ENCODE assay signal across 18 cellular contexts in genomic region chr5:108144332-108144731, GRCh38.
DNase-seq lines count a peak whose midpoint lies in the region; ATAC-seq, FAIRE-seq and TF ChIP-seq lines count a peak whose summit lies in the region.
"Had no signal": no experiment of that assay in that cellular context is flagged by ENCODE, and none has a peak within 500 bp of the region (broad histone marks: within the 10 kb centered on the region; RNA-seq: fewer than 3 reads in every experiment).

No MANE protein-coding gene starts in this region.

- ATAC-seq in activated T-helper 17 cell treated with anti-CD3 and anti-CD28 coated beads, Interleukin-2, amount 50 U/mL, for 72 hours (replicated peaks), result no peak
- no peak for ATAC-seq in T-helper 17 cell

- TF ChIP-seq CTCF in astrocyte (IDR thresholded peaks at IDR 0.05; ENCODE audit: insufficient read depth, low read depth, low read length), result no peak

- H3K27me3 Mint-ChIP-seq in astrocyte (ENCODE audit: low read depth, unreplicated experiment), result no peaks in the 10 kb centered on the region
- no peaks in the 10 kb centered on the region for H3K27me3 Mint-ChIP-seq in activated T-helper 17 cell treated with anti-CD3 and anti-CD28 coated beads, Interleukin-2, amount 50 U/mL, for 72 hours
- no peaks in the 10 kb centered on the region for H3K27me3 Mint-ChIP-seq in T-helper 17 cell
- H3K27me3 Mint-ChIP-seq: CD4-positive, alpha-beta memory T cell had no signal

- no peaks in the 10 kb centered on the region for H3K36me3 ChIP-seq in astrocyte (ENCODE audit: insufficient read depth, low read length)
- H3K36me3 ChIP-seq: BLaER1, HAP-1 had no signal

- peak overlapping the region; percentile 94 for H3K27ac Mint-ChIP-seq in astrocyte (ENCODE audit: unreplicated experiment)
- H3K27ac Mint-ChIP-seq in activated T-helper 17 cell treated with anti-CD3 and anti-CD28 coated beads, Interleukin-2, amount 50 U/mL, for 72 hours, result no peak overlapping the region
- no peak overlapping the region for H3K27ac Mint-ChIP-seq in T-helper 17 cell
- H3K27ac Mint-ChIP-seq: CD4-positive, alpha-beta memory T cell had no signal

- H3K9me3 ChIP-seq in astrocyte (ENCODE audit: insufficient read depth, low read depth, low read length) (no peaks in the 10 kb centered on the region), T-helper 17 cell (ENCODE audit: control insufficient read depth, low read length, poor library complexity, severe bottlenecking) (no peaks in the 10 kb centered on the region)
- H3K9me3 ChIP-seq: BLaER1, HAP-1 had no signal

- no peak overlapping the region for H3K4me2 ChIP-seq in astrocyte (ENCODE audit: low read length)
- H3K4me2 ChIP-seq: BLaER1 had no signal

- H3K4me3 ChIP-seq in astrocyte (ENCODE audit: insufficient read depth, low read depth, low read length), result no peak overlapping the region
- H3K4me3 ChIP-seq: BLaER1, HAP-1 had no signal

- peaks cover 32% of the 10 kb centered on the region for H3K4me1 Mint-ChIP-seq in astrocyte (ENCODE audit: low read depth, unreplicated experiment)
- H3K4me1 Mint-ChIP-seq in activated T-helper 17 cell treated with anti-CD3 and anti-CD28 coated beads, Interleukin-2, amount 50 U/mL, for 72 hours, result no peaks in the 10 kb centered on the region
- peaks cover 2% of the 10 kb centered on the region for H3K4me1 Mint-ChIP-seq in T-helper 17 cell

- no peaks in the 10 kb centered on the region for H3K27me3 ChIP-seq in astrocyte (ENCODE audit: insufficient read depth, low read length)
- H3K27me3 ChIP-seq: BLaER1 had no signal

- peaks cover 6% of the 10 kb centered on the region for H3K36me3 Mint-ChIP-seq in astrocyte (ENCODE audit: low read depth, unreplicated experiment)
- H3K36me3 Mint-ChIP-seq in activated T-helper 17 cell treated with anti-CD3 and anti-CD28 coated beads, Interleukin-2, amount 50 U/mL, for 72 hours (ENCODE audit: low read depth), result peaks cover 5% of the 10 kb centered on the region
- H3K36me3 Mint-ChIP-seq in T-helper 17 cell (ENCODE audit: low read depth), result peaks cover 5% of the 10 kb centered on the region

- no peak overlapping the region for H3K4me3 Mint-ChIP-seq in astrocyte (ENCODE audit: unreplicated experiment)
- H3K4me3 Mint-ChIP-seq in activated T-helper 17 cell treated with anti-CD3 and anti-CD28 coated beads, Interleukin-2, amount 50 U/mL, for 72 hours, result no peak overlapping the region
- no peak overlapping the region for H3K4me3 Mint-ChIP-seq in T-helper 17 cell
- H3K4me3 Mint-ChIP-seq: CD14-positive monocyte; CD4-positive, alpha-beta memory T cell had no signal

- peaks cover 4% of the 10 kb centered on the region for H3K4me1 ChIP-seq in astrocyte (ENCODE audit: insufficient read depth, low read length)
- H3K4me1 ChIP-seq: BLaER1, HAP-1 had no signal

- no peaks in the 10 kb centered on the region for H4K20me1 ChIP-seq in astrocyte (ENCODE audit: insufficient read depth, low read length)
- H4K20me1 ChIP-seq: BLaER1 had no signal

- FAIRE-seq in astrocyte (lab: Jason Lieb, UNC), result no peak
- peak; percentile 64 for FAIRE-seq in islet of Langerhans (lab: Jason Lieb, UNC)
- FAIRE-seq: G401.6, GM12891, GM19239 had no signal

- peak; percentile 9 for DNase-seq in DMS 273 (lab: John Stamatoyannopoulos, UW; ENCODE audit: unreplicated experiment)
- DNase-seq in DMS 273 treated with DMSO at 0.1 percent for 48 hours (lab: John Stamatoyannopoulos, UW), result no peak
- DNase-seq in astrocyte (ENCODE audit: low read depth), result no peak
- DNase-seq in germinal center (ENCODE audit: low spot score), result no peak
- DNase-seq in T-helper 17 cell, result no peak
- DNase-seq: CD4-positive, alpha-beta memory T cell; DMS53; KBM-7 had no signal

- H2AFZ ChIP-seq in astrocyte (ENCODE audit: low read depth, low read length), result no peak overlapping the region

- H3K9me3 Mint-ChIP-seq in astrocyte (ENCODE audit: unreplicated experiment), result no peaks in the 10 kb centered on the region
- H3K9me3 Mint-ChIP-seq in activated T-helper 17 cell treated with anti-CD3 and anti-CD28 coated beads, Interleukin-2, amount 50 U/mL, for 72 hours, result no peaks in the 10 kb centered on the region
- H3K9me3 Mint-ChIP-seq: CD14-positive monocyte; CD4-positive, alpha-beta memory T cell had no signal

- H3K9ac ChIP-seq in astrocyte (ENCODE audit: low read length), result no peak overlapping the region
- H3K9ac ChIP-seq: BLaER1 had no signal

- H3K27ac ChIP-seq in astrocyte (ENCODE audit: low read depth, low read length), result peak overlapping the region; percentile 56
- H3K27ac ChIP-seq: 22Rv1, BLaER1, HL-60 had no signal

- no peaks in the 10 kb centered on the region for H3K79me2 ChIP-seq in astrocyte (ENCODE audit: insufficient read depth, low read length)
